ENCODE assay signal across 8 cellular contexts in the genomic region with DNA sequence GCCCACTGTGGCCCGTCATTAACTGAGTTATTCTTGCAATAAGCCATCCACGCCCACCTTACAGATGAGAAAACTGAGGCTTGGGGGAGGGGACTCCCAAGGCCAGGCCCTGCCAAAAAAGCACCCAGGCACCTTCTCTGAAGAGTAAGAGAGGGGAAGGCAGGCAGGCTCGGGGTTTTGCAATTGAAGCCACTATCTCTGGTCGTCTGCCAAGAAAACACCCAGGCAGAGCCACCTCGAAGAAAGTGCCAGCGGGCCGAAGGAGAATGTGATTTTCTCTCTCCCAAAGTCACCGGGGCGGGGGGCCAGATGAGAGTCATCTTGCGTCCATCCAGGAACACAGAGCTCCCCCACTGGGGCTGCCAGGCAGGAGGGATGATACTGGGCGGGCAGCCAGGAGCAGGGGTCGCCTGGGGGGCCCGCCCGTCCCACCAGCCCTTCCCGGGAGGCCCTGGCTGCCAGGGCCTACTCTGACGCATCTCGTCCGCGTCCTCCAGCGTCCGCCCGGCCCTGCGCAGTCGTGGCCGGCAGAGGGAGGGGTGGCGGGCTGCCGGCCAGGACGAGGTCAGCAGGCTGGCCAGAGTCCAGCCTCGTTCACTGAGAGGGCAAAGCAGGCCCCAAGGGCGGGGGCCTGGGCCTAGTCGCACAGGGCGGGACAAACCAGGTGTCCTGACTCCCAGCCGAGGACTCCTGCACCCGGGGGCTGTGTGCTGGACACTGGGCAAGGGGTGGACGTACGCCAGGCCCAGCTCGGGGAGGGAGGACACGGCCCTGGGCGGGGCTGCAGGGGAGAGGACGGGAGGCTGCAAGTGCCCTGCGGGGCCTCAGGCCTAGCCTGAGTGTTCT.
DNase-seq lines count a peak whose midpoint lies in the region; ATAC-seq, FAIRE-seq and TF ChIP-seq lines count a peak whose summit lies in the region.

No MANE protein-coding gene starts in this region.

- no peak overlapping the region for H3K14ac ChIP-seq in H9 (ENCODE audit: insufficient read depth, low read length)

- 83% methylated on average over 30 of the region's 41 CpGs for WGBS in hepatocyte (ENCODE audit: low lambda C conversion rate, missing lambda C conversion rate)
- WGBS in H9 (ENCODE audit: extremely low coverage, insufficient read length, low lambda C conversion rate): no CpG with 5 or more reads among the region's 41 CpGs

- H3K79me1 ChIP-seq in H9 (ENCODE audit: insufficient read depth, low read depth, low read length, poor library complexity, severe bottlenecking): no peaks in the 10 kb centered on the region

- H2BK120ac ChIP-seq in H9 (ENCODE audit: low read depth, low read length, poor library complexity, severe bottlenecking): no peak overlapping the region

- ATAC-seq in sciatic nerve (peak; percentile 84), HG03439 (IDR thresholded peaks at IDR 0.05; ENCODE audit: unreplicated experiment) (no peak), GM18909 (IDR thresholded peaks at IDR 0.05; ENCODE audit: poor library complexity, unreplicated experiment) (no peak)

- H3K27ac ChIP-seq in astrocyte (ENCODE audit: low read depth, low read length) (peak overlapping the region; percentile 74), hepatocyte (peak overlapping the region; percentile 51), H9 (ENCODE audit: insufficient read length, low read depth, low read length) (no peak overlapping the region)

- H2AK5ac ChIP-seq in H9 (ENCODE audit: insufficient read length, low read length): no peak overlapping the region

- no peak overlapping the region for H3K23ac ChIP-seq in H9 (ENCODE audit: insufficient read length, low read depth, low read length)

- H3K4me3 Mint-ChIP-seq in astrocyte (ENCODE audit: unreplicated experiment) (no peak overlapping the region), H9 (no peak overlapping the region)

- H3K9me3 ChIP-seq in astrocyte (ENCODE audit: insufficient read depth, low read depth, low read length) (no peaks in the 10 kb centered on the region), hepatocyte (ENCODE audit: low read depth) (no peaks in the 10 kb centered on the region), H9 (ENCODE audit: control insufficient read depth, low read depth, low read length) (no peaks in the 10 kb centered on the region)

- H3K9ac ChIP-seq in astrocyte (ENCODE audit: low read length) (peak overlapping the region; percentile 72), H9 (ENCODE audit: extremely low read depth, insufficient read length, low read length) (no peak overlapping the region)

- H2BK15ac ChIP-seq in H9 (ENCODE audit: low read depth, low read length): no peak overlapping the region

- H3K27ac Mint-ChIP-seq in astrocyte (ENCODE audit: unreplicated experiment): peak overlapping the region; percentile 62
- H3K27ac Mint-ChIP-seq in H9: no peak overlapping the region

- peaks cover 7% of the 10 kb centered on the region for H3K36me3 Mint-ChIP-seq in astrocyte (ENCODE audit: low read depth, unreplicated experiment)
- peaks cover 5 to 39% (median 38%) of the 10 kb centered on the region in 3 experiments; a peak in 6 of 7 replicates for H3K36me3 Mint-ChIP-seq in H9 (ENCODE audit: insufficient read depth in 1 of 3, low read depth in 3 of 3)

- H3K27me3 ChIP-seq in astrocyte (ENCODE audit: insufficient read depth, low read length) (no peaks in the 10 kb centered on the region), hepatocyte (no peaks in the 10 kb centered on the region), H9 (ENCODE audit: insufficient read depth, low read length) (no peaks in the 10 kb centered on the region)

- peaks cover 87% of the 10 kb centered on the region for H4K20me1 ChIP-seq in astrocyte (ENCODE audit: insufficient read depth, low read length)
- H4K20me1 ChIP-seq in hepatocyte (ENCODE audit: insufficient read depth, poor library complexity, severe bottlenecking): peaks cover 24% of the 10 kb centered on the region
- no peaks in the 10 kb centered on the region for H4K20me1 ChIP-seq in H9 (ENCODE audit: control insufficient read depth, insufficient read depth, insufficient read length)

- intact Hi-C loops in sciatic nerve (cut with DNase I): no loop called here

- no peak overlapping the region for H4K5ac ChIP-seq in H9 (ENCODE audit: insufficient read length, low read depth, low read length)

- H3K56ac ChIP-seq in H9 (ENCODE audit: insufficient read length, low read depth, low read length): no peak overlapping the region

- peaks cover 4% of the 10 kb centered on the region for H3K4me1 Mint-ChIP-seq in astrocyte (ENCODE audit: low read depth, unreplicated experiment)
- no peaks in the 10 kb centered on the region for H3K4me1 Mint-ChIP-seq in H9

- no peak overlapping the region for H2AFZ ChIP-seq in astrocyte (ENCODE audit: low read depth, low read length)
- no peak overlapping the region for H2AFZ ChIP-seq in hepatocyte
- no peak overlapping the region for H2AFZ ChIP-seq in H9 (ENCODE audit: low read length)

- H2BK20ac ChIP-seq in H9 (ENCODE audit: low read depth, low read length, poor library complexity, severe bottlenecking): no peak overlapping the region

- H3K4me3 ChIP-seq in astrocyte (ENCODE audit: insufficient read depth, low read depth, low read length) (no peak overlapping the region), hepatocyte (no peak overlapping the region)

- no peak overlapping the region for H3K4ac ChIP-seq in H9 (ENCODE audit: low read depth, low read length)

- no peak overlapping the region for H3T11ph ChIP-seq in H9 (ENCODE audit: low read length)

- H3K4me1 ChIP-seq in astrocyte (ENCODE audit: insufficient read depth, low read length) (peaks cover 35% of the 10 kb centered on the region), hepatocyte (ENCODE audit: insufficient read depth) (peaks cover 6% of the 10 kb centered on the region), H9 (ENCODE audit: insufficient read depth, low read length) (no peaks in the 10 kb centered on the region)

- no peak overlapping the region for H4K8ac ChIP-seq in H9 (replicated peaks; ENCODE audit: insufficient read length, low read depth, low read length)

- H3K27me3 Mint-ChIP-seq in astrocyte (ENCODE audit: low read depth, unreplicated experiment) (no peaks in the 10 kb centered on the region), H9 (ENCODE audit: low read depth) (no peaks in the 10 kb centered on the region)

- H4K91ac ChIP-seq in H9 (ENCODE audit: insufficient read length, low read depth, low read length): no peak overlapping the region

- H3K9me2 ChIP-seq in hepatocyte (replicated peaks; ENCODE audit: insufficient read depth): no peaks in the 10 kb centered on the region

- H3K23me2 ChIP-seq in H9 (ENCODE audit: insufficient read length, low read depth, low read length, poor library complexity, severe bottlenecking): no peaks in the 10 kb centered on the region

- H3K79me2 ChIP-seq in astrocyte (ENCODE audit: insufficient read depth, low read length) (peaks cover 89% of the 10 kb centered on the region), hepatocyte (peaks cover 20% of the 10 kb centered on the region), H9 (ENCODE audit: insufficient read depth, low read length) (no peaks in the 10 kb centered on the region)

- H3K9me3 Mint-ChIP-seq in astrocyte (ENCODE audit: unreplicated experiment) (no peaks in the 10 kb centered on the region), H9 (no peaks in the 10 kb centered on the region)

- no peak for FAIRE-seq in astrocyte (lab: Jason Lieb, UNC)

- no peak overlapping the region for H2BK5ac ChIP-seq in H9 (ENCODE audit: insufficient read length, low read length)

- no peak overlapping the region for H3K18ac ChIP-seq in H9 (ENCODE audit: insufficient read length, low read depth, low read length)

- peak overlapping the region; percentile 69 for H3K4me2 ChIP-seq in astrocyte (ENCODE audit: low read length)
- no peak overlapping the region for H3K4me2 ChIP-seq in hepatocyte
- no peak overlapping the region for H3K4me2 ChIP-seq in H9 (ENCODE audit: insufficient read depth, insufficient read length, low read length)

- DNase-seq in GM03348 (ENCODE audit: low spot score): peak; percentile 96
- peak; percentile 87 for DNase-seq in astrocyte (ENCODE audit: low read depth)
- DNase-seq in hepatocyte (ENCODE audit: low spot score): peak; percentile 71
- peak; percentile 94 for DNase-seq in sciatic nerve (ENCODE audit: low spot score)
- no peak for DNase-seq in H9
- no peak for DNase-seq in NOMO-1 treated with DMSO at 0.1 percent for 48 hours (lab: John Stamatoyannopoulos, UW; ENCODE audit: unreplicated experiment)

- TF ChIP-seq CTCF in astrocyte (IDR thresholded peaks at IDR 0.05; ENCODE audit: insufficient read depth, low read depth, low read length): no peak
- no peak for TF ChIP-seq CTCF in hepatocyte (IDR thresholded peaks at IDR 0.05; ENCODE audit: poor library complexity)
- TF ChIP-seq CTCF in H9 (conservative IDR thresholded peaks at IDR 0.05): no peak

- no peak overlapping the region for H2BK12ac ChIP-seq in H9 (ENCODE audit: insufficient read length, low read depth, low read length)

- H3K36me3 ChIP-seq in astrocyte (ENCODE audit: insufficient read depth, low read length) (peaks cover 22% of the 10 kb centered on the region), hepatocyte (replicated peaks; ENCODE audit: insufficient read depth, low read depth) (no peaks in the 10 kb centered on the region)

Comparison
In these comparisons a context has a peak if more than half of its experiments do, and no peak if none do; other contexts are left out.
1. DNase-seq: peak in GM03348 (single experiment), astrocyte (single experiment), hepatocyte (single experiment) and sciatic nerve (single experiment); none in H9 (single experiment) and NOMO-1 treated with DMSO at 0.1 percent for 48 hours (single experiment).